Comparison of ENCODE assay signal across 23 cellular contexts in the genomic region with DNA sequence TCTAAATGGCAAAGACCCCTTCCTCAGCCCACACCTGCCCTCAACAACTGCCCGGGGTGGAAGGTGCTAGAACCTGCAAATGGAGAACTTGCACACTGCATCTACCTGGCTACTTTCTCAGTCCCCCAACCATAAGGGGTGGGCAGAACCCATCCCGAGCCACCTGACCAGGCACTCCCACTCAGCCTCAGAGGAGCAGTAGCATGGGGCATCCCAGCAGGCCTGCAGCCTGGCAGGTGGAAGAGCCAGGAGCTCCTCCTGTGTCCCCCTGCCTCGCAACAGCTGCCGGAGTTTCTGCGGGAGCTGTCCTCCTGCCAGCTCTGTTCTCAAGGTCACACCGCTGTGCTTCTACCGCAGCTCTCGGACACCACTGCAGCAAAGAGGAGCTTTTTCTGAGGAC. TPM values are rescaled to one million over a fixed set of nuclear protein-coding genes. Genes with fewer than 3 reads are reported as not detected.
DNase-seq lines count a peak whose midpoint lies in the region; ATAC-seq and TF ChIP-seq lines count a peak whose summit lies in the region.
"Had no signal": no experiment of that assay in that cellular context is flagged by ENCODE, and none has a peak within 500 bp of the region (broad histone marks: within the 10 kb centered on the region; RNA-seq: fewer than 3 reads in every experiment).

No MANE protein-coding gene starts in this region.

- intact Hi-C loops in heart right ventricle (cut with DNase I) = no loop called here
- intact Hi-C loops in left lung (cut with DNase I) = no loop called here

- no peaks in the 10 kb centered on the region for H3K36me3 ChIP-seq in heart right ventricle
- H3K36me3 ChIP-seq in left lung = no peaks in the 10 kb centered on the region
- H3K36me3 ChIP-seq: ascending aorta, gastroesophageal sphincter, lower lobe of right lung, sigmoid colon, vagina had no signal

- ATAC-seq in heart right ventricle (peak in 7 of 8 donors; percentile 32 to 59 (median 39)), left lung (no peak)
- ATAC-seq: activated CD4-positive, CD25-positive, alpha-beta regulatory T cell treated with anti-CD3 and anti-CD28 coated beads, Interleukin-2, amount 50 U/mL, for 24 hours; gastroesophageal sphincter; lower lobe of right lung; stimulated activated memory B cell treated with anti-CD40 and anti-IgM and Interleukin-4, amounts not matched to agents 10 μg/mL and 1 μg/mL and 100 μg/mL, for 72 hours had no signal

- H3K4me1 ChIP-seq in heart right ventricle (peaks cover 0 to 26% (median 11%) of the 10 kb centered on the region in 9 donors), left lung (no peaks in the 10 kb centered on the region)
- H3K4me1 ChIP-seq: ascending aorta, lower lobe of right lung, vagina had no signal

- H3K27me3 ChIP-seq in heart right ventricle (no peaks in the 10 kb centered on the region), left lung (no peaks in the 10 kb centered on the region)
- H3K27me3 ChIP-seq: ascending aorta, gastroesophageal sphincter, sigmoid colon, vagina had no signal

- DNase-seq in DMS 273 (lab: John Stamatoyannopoulos, UW; ENCODE audit: unreplicated experiment) = peak; percentile 55
- no peak for DNase-seq in DMS 273 treated with DMSO at 0.1 percent for 48 hours (lab: John Stamatoyannopoulos, UW)
- peak; percentile 28 for DNase-seq in SHP77 treated with DMSO at 0.1 percent for 48 hours (lab: John Stamatoyannopoulos, UW)
- peak in 1 of 2 donors; percentile 25 for DNase-seq in heart right ventricle
- DNase-seq in retina = peak; percentile 49
- no peak for DNase-seq in activated CD4-positive, alpha-beta T cell treated with anti-CD3 and anti-CD28 coated beads, Interleukin-2, amount 50 U/mL, for 1 hour
- DNase-seq in left lung = no peak
- DNase-seq in NCI-H2227 (lab: John Stamatoyannopoulos, UW; ENCODE audit: unreplicated experiment) = no peak
- DNase-seq: activated CD4-positive, alpha-beta memory T cell treated with anti-CD3 and anti-CD28 coated beads for 36 hours; activated CD8-positive, alpha-beta memory T cell treated with anti-CD3 and anti-CD28 coated beads, Interleukin-2, amount 50 U/mL, for 48 hours; Calu3; GOT3; lower lobe of right lung; NCI-H1436 treated with DMSO at 0.1 percent for 48 hours; NCI-H526 treated with DMSO at 0.1 percent for 48 hours; sigmoid colon; stimulated activated CD4-positive, alpha-beta T cell treated with anti-CD3 and anti-CD28 coated beads, Interleukin-4, amount 100 ng/mL, for 4 hours had no signal

- TF ChIP-seq CTCF in heart right ventricle (IDR thresholded peaks at IDR 0.05) (no peak), left lung (IDR thresholded peaks at IDR 0.05) (no peak)

- H3K9me3 ChIP-seq in heart right ventricle (no peaks in the 10 kb centered on the region), left lung (no peaks in the 10 kb centered on the region)
- H3K9me3 ChIP-seq: ascending aorta, gastroesophageal sphincter, lower lobe of right lung, sigmoid colon, vagina had no signal

- 34 to 43% methylated on average over 8 of the region's 8 CpGs for WGBS in heart right ventricle, 2 donors

- H3K4me3 ChIP-seq in heart right ventricle (no peak overlapping the region), left lung (no peak overlapping the region)
- H3K4me3 ChIP-seq: ascending aorta, gastroesophageal sphincter, lower lobe of right lung, sigmoid colon, vagina had no signal

- H3K27ac ChIP-seq in heart right ventricle (peak overlapping the region in 1 of 10 donors; percentile 2), left lung (no peak overlapping the region)
- H3K27ac ChIP-seq: 22Rv1, ascending aorta, gastroesophageal sphincter, lower lobe of right lung, sigmoid colon, vagina had no signal

RNA-seq across cellular contexts. Expression of a gene that starts 27.5 kb away (rescaled TPM):
- total RNA-seq in heart right ventricle (10 to 100 TPM; 39.2 to 73.8 (median 47.4) TPM), left lung (10 to 100 TPM in 1 of 2 donors, 1 to 10 TPM in 1; 3.7 to 11.4 TPM)
- 10 to 100 TPM in 1 of 2 donors, 1 to 10 TPM in 1; 7.0 to 14.2 TPM for polyA plus RNA-seq in heart right ventricle

Comparison
In these comparisons a context has a peak if more than half of its experiments do, and no peak if none do; other contexts are left out.
1. DNase-seq: peak in DMS 273 (single experiment), SHP77 treated with DMSO at 0.1 percent for 48 hours (single experiment) and retina (single experiment); none in DMS 273 treated with DMSO at 0.1 percent for 48 hours (single experiment), activated CD4-positive, alpha-beta T cell treated with anti-CD3 and anti-CD28 coated beads, Interleukin-2, amount 50 U/mL, for 1 hour (single experiment), left lung (0 of 2) and NCI-H2227 (single experiment).